ENCODE assay signal across 24 cellular contexts in the genomic region with DNA sequence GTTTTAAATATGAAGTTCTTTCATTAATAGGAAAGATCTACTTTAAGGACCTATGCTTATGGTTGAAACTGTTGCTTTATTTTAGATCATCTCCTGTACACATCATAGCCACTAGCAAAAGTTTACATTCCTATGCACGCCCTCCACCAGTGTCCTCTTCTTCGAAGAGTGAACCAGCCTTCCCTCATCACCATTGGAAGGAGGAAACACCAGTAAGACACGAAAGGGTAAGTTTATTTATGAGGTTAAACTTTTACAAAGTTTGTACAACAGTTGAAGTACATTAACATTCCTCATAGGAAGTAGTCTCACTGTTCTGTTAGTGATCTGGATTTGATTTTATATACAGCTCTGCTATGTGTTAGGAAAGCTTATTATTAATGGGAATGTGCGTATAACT. TPM values are rescaled to one million over a fixed set of nuclear protein-coding genes. Genes with fewer than 3 reads are reported as not detected.
DNase-seq lines count a peak whose midpoint lies in the region; ATAC-seq and TF ChIP-seq lines count a peak whose summit lies in the region.
"Had no signal": no experiment of that assay in that cellular context is flagged by ENCODE, and none has a peak within 500 bp of the region (broad histone marks: within the 10 kb centered on the region; RNA-seq: fewer than 3 reads in every experiment).

No MANE protein-coding gene starts in this region.

- no peaks in the 10 kb centered on the region for H3K27me3 ChIP-seq in CD8-positive, alpha-beta T cell (ENCODE audit: insufficient read depth, low read length)

- no peaks in the 10 kb centered on the region for H3K27me3 Mint-ChIP-seq in CD8-positive, alpha-beta T cell (ENCODE audit: low read depth)

- peak; percentile 68 for ATAC-seq in mucosa of descending colon
- ATAC-seq in HG02588 (IDR thresholded peaks at IDR 0.05; ENCODE audit: unreplicated experiment): no peak
- no peak for ATAC-seq in CD8-positive, alpha-beta T cell
- ATAC-seq: GM12878, HepG2 had no signal

- intact Hi-C loops in mucosa of descending colon (cut with DNase I, micrococcal nuclease): no loop called here
- intact Hi-C loops in CD8-positive, alpha-beta T cell (cut with DNase I, micrococcal nuclease): no loop called here

- peaks cover 86% of the 10 kb centered on the region for H3K36me3 Mint-ChIP-seq in CD8-positive, alpha-beta T cell

- peak; percentile 26 for DNase-seq in ACHN
- DNase-seq in EH (ENCODE audit: low read depth): peak; percentile 17
- peak; percentile 16 for DNase-seq in fibroblast of villous mesenchyme (ENCODE audit: low read depth)
- no peak for DNase-seq in mucosa of descending colon
- no peak for DNase-seq in NCI-H1436 (lab: John Stamatoyannopoulos, UW)
- DNase-seq in NOMO-1 treated with dmso at 0.1 percent for 144 hours (lab: John Stamatoyannopoulos, UW; ENCODE audit: unreplicated experiment): no peak
- DNase-seq in CD8-positive, alpha-beta T cell: no peak
- DNase-seq: COR-L47, DMS153, EL, NCI-H1436 treated with DMSO at 0.1 percent for 48 hours, NCI-H2029, NCI-H345, NCI-H524 treated with DMSO at 0.1 percent for 48 hours, RPMI8226, SHP77 treated with DMSO at 0.1 percent for 48 hours, SK-N-SH had no signal

- in situ Hi-C loops in ACHN (cut with HindIII; ENCODE audit: low pct_ligation_motif_present, low pct_unique_long_range_greater_than_20kb, low sequenced_read_pairs): no loop called here

- no peaks in the 10 kb centered on the region for H3K9me3 Mint-ChIP-seq in CD8-positive, alpha-beta T cell
- H3K9me3 Mint-ChIP-seq: CD14-positive monocyte had no signal

- no peaks in the 10 kb centered on the region for H3K36me3 ChIP-seq in mucosa of descending colon (ENCODE audit: low read depth)
- peaks cover 52% of the 10 kb centered on the region for H3K36me3 ChIP-seq in CD8-positive, alpha-beta T cell (ENCODE audit: insufficient read depth, low read length)

- H3K4me1 Mint-ChIP-seq in CD8-positive, alpha-beta T cell (ENCODE audit: low read depth): peaks cover 34% of the 10 kb centered on the region
- H3K4me1 Mint-ChIP-seq: CD14-positive monocyte had no signal

- CTCF ChIA-PET in CD8-positive, alpha-beta T cell (lab: Charles Lee): interaction anchor here (1.7 kb wide), 1 partner anchor 39 kb away, joined by 4 read pairs; no protein-coding TSS in a partner anchor

- no peaks in the 10 kb centered on the region for H3K9me3 ChIP-seq in mucosa of descending colon
- H3K9me3 ChIP-seq in CD8-positive, alpha-beta T cell (ENCODE audit: low read length): no peaks in the 10 kb centered on the region
- H3K9me3 ChIP-seq: HAP-1, SK-N-SH had no signal

- no peak overlapping the region for H3K4me3 ChIP-seq in fibroblast of villous mesenchyme (ENCODE audit: low read depth, low read length)
- no peak overlapping the region for H3K4me3 ChIP-seq in mucosa of descending colon
- H3K4me3 ChIP-seq in CD8-positive, alpha-beta T cell (ENCODE audit: low read depth, low read length): no peak overlapping the region
- H3K4me3 ChIP-seq: GM12878, GM23248, HAP-1 had no signal

- no peak overlapping the region for H3K4me3 Mint-ChIP-seq in CD8-positive, alpha-beta T cell
- H3K4me3 Mint-ChIP-seq: CD14-positive monocyte had no signal

- TF ChIP-seq CTCF in fibroblast of villous mesenchyme (IDR thresholded peaks at IDR 0.05; ENCODE audit: insufficient read depth, low read depth, low read length) (no peak), mucosa of descending colon (IDR thresholded peaks at IDR 0.05) (no peak)
- TF ChIP-seq CTCF in CD8-positive, alpha-beta T cell (IDR thresholded peaks at IDR 0.05): no peak

- POLR2A ChIA-PET in CD8-positive, alpha-beta T cell (lab: Charles Lee): interaction anchor here (2.8 kb wide), 1 partner anchor 17 kb away, joined by 15 read pairs; a partner anchor contains a TSS

- H3K27ac ChIP-seq in CD8-positive, alpha-beta T cell (ENCODE audit: low read depth, low read length): no peak overlapping the region
- H3K27ac ChIP-seq: GM23248, KMS-11 had no signal

- H3K4me1 ChIP-seq in mucosa of descending colon (ENCODE audit: low read depth): peaks cover 8% of the 10 kb centered on the region
- no peaks in the 10 kb centered on the region for H3K4me1 ChIP-seq in CD8-positive, alpha-beta T cell (ENCODE audit: insufficient read depth, low read length)
- H3K4me1 ChIP-seq: HAP-1 had no signal

- no peak overlapping the region for H3K27ac Mint-ChIP-seq in CD8-positive, alpha-beta T cell

RNA-seq across cellular contexts. Expression of a gene that starts 16.9 kb away (rescaled TPM):
- total RNA-seq in fibroblast of villous mesenchyme: 53.1 and 66.9 TPM in 2 replicates
- 10 to 100 TPM; 41.2 to 81.5 (median 71.4) TPM for total RNA-seq in mucosa of descending colon
- total RNA-seq in CD8-positive, alpha-beta T cell: 100 to 1,000 TPM; 233 to 251 TPM

Comparison
In these comparisons a context has a peak if more than half of its experiments do, and no peak if none do; other contexts are left out.
1. DNase-seq: peak in ACHN (single experiment), EH (single experiment) and fibroblast of villous mesenchyme (single experiment); none in mucosa of descending colon (0 of 3), NCI-H1436 (single experiment), NOMO-1 treated with dmso at 0.1 percent for 144 hours (single experiment) and CD8-positive, alpha-beta T cell (0 of 7).